ENCODE assay signal across 20 cellular contexts in the genomic region with DNA sequence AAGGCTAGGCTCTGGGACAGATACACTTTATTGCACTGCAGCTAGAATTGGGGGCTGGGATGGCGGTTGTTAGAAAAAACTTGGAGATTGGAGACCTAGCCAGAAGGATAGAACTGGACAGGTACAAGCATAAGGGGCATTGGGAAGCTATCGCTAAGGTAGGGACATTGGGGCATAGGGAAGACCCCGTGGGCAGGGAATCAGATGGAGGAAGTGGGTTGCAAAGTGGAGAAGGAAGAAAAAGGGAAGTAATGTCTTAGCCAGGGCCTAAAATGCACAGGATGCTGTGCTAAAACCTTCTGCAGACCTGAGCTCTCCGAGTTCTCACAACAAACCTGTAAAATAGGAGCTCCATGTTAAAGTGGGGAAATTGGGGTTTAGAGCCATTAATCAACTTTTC.
"Had no signal": no experiment of that assay in that cellular context is flagged by ENCODE, and none has a peak within 500 bp of the region (broad histone marks: within the 10 kb centered on the region; RNA-seq: fewer than 3 reads in every experiment).

No MANE protein-coding gene starts in this region.

- H3K27me3 Mint-ChIP-seq: activated B cell treated with CpG ODN at 0.5 μM for 24 hours; activated CD4-positive, alpha-beta memory T cell treated with anti-CD3 and anti-CD28 coated beads, Interleukin-2, amount 10 ng/mL, durations not matched to agents 7 days and 5 days; central memory CD8-positive, alpha-beta T cell; stimulated activated memory B cell treated with anti-CD40 and anti-IgM and Interleukin-4, amounts not matched to agents 10 μg/mL and 1 μg/mL and 100 μg/mL, for 72 hours had no signal

- H3K4me1 Mint-ChIP-seq: activated B cell treated with CpG ODN at 0.5 μM for 24 hours; activated CD4-positive, alpha-beta memory T cell treated with anti-CD3 and anti-CD28 coated beads, Interleukin-2, amount 10 ng/mL, durations not matched to agents 7 days and 5 days; activated CD8-positive, alpha-beta memory T cell treated with anti-CD3 and anti-CD28 coated beads, Interleukin-2, amount 10 ng/mL, durations not matched to agents 7 days and 5 days; activated T-helper 17 cell treated with anti-CD3 and anti-CD28 coated beads, Interleukin-2, amount 50 U/mL, for 72 hours; central memory CD8-positive, alpha-beta T cell; stimulated activated memory B cell treated with anti-CD40 and anti-IgM and Interleukin-4, amounts not matched to agents 10 μg/mL and 1 μg/mL and 100 μg/mL, for 72 hours had no signal

- DNase-seq: activated B cell treated with CpG ODN at 0.5 μM for 24 hours; activated CD4-positive, alpha-beta memory T cell treated with anti-CD3 and anti-CD28 coated beads, Interleukin-2, amount 10 ng/mL, durations not matched to agents 7 days and 5 days; activated CD4-positive, alpha-beta T cell treated with anti-CD3 and anti-CD28 coated beads for 48 hours; activated CD8-positive, alpha-beta memory T cell treated with anti-CD3 and anti-CD28 coated beads, Interleukin-2, amount 10 ng/mL, durations not matched to agents 7 days and 5 days; activated naive CD4-positive, alpha-beta T cell treated with Interleukin-2 at 50 U/mL for 16 hours; activated T-cell treated with anti-CD3 and anti-CD28 coated beads, Interleukin-2, amount 50 U/mL, for 1 hour; aorta; colonic mucosa; erythroblast; occipital lobe; spleen; stimulated activated CD4-positive, alpha-beta T cell treated with anti-CD3 and anti-CD28 coated beads, Interleukin-4, amount 100 ng/mL, for 4 hours; testis had no signal

- H3K4me3 ChIP-seq: colonic mucosa, sigmoid colon, spleen, testis, upper lobe of left lung had no signal

- H3K27me3 ChIP-seq: colonic mucosa, sigmoid colon, spleen, testis, upper lobe of left lung had no signal

- H3K36me3 ChIP-seq: colonic mucosa, sigmoid colon, spleen, upper lobe of left lung had no signal

- H3K27ac ChIP-seq: colonic mucosa, sigmoid colon, spleen, testis, upper lobe of left lung had no signal

- H3K4me1 ChIP-seq: colonic mucosa, sigmoid colon, spleen, testis, upper lobe of left lung had no signal

- H3K36me3 Mint-ChIP-seq: activated CD8-positive, alpha-beta memory T cell treated with anti-CD3 and anti-CD28 coated beads, Interleukin-2, amount 10 ng/mL, durations not matched to agents 7 days and 5 days; stimulated activated memory B cell treated with anti-CD40 and anti-IgM and Interleukin-4, amounts not matched to agents 10 μg/mL and 1 μg/mL and 100 μg/mL, for 72 hours had no signal

- H3K27ac Mint-ChIP-seq: activated B cell treated with CpG ODN at 0.5 μM for 24 hours; activated CD4-positive, alpha-beta memory T cell treated with anti-CD3 and anti-CD28 coated beads, Interleukin-2, amount 10 ng/mL, durations not matched to agents 7 days and 5 days; activated CD8-positive, alpha-beta memory T cell treated with anti-CD3 and anti-CD28 coated beads, Interleukin-2, amount 10 ng/mL, durations not matched to agents 7 days and 5 days; activated T-helper 17 cell treated with anti-CD3 and anti-CD28 coated beads, Interleukin-2, amount 50 U/mL, for 72 hours; stimulated activated memory B cell treated with anti-CD40 and anti-IgM and Interleukin-4, amounts not matched to agents 10 μg/mL and 1 μg/mL and 100 μg/mL, for 72 hours; T-helper 1 cell treated with Interleukin-12 subunit alpha and Interleukin-12 subunit beta and Interleukin-4 antibody, amounts not matched to agents 30 μg/mL and 1 μg/mL, for 36 hours had no signal

- ATAC-seq: activated CD8-positive, alpha-beta memory T cell treated with anti-CD3 and anti-CD28 coated beads, Interleukin-2, amount 10 ng/mL, durations not matched to agents 7 days and 5 days; activated T-helper 17 cell treated with anti-CD3 and anti-CD28 coated beads, Interleukin-2, amount 50 U/mL, for 72 hours; left lobe of liver; stimulated activated memory B cell treated with anti-CD40 and anti-IgM and Interleukin-4, amounts not matched to agents 10 μg/mL and 1 μg/mL and 100 μg/mL, for 72 hours had no signal

- H3K4me3 Mint-ChIP-seq: activated B cell treated with CpG ODN at 0.5 μM for 24 hours; activated CD4-positive, alpha-beta memory T cell treated with anti-CD3 and anti-CD28 coated beads, Interleukin-2, amount 10 ng/mL, durations not matched to agents 7 days and 5 days; activated CD8-positive, alpha-beta memory T cell treated with anti-CD3 and anti-CD28 coated beads, Interleukin-2, amount 10 ng/mL, durations not matched to agents 7 days and 5 days; activated T-helper 17 cell treated with anti-CD3 and anti-CD28 coated beads, Interleukin-2, amount 50 U/mL, for 72 hours; central memory CD8-positive, alpha-beta T cell; stimulated activated memory B cell treated with anti-CD40 and anti-IgM and Interleukin-4, amounts not matched to agents 10 μg/mL and 1 μg/mL and 100 μg/mL, for 72 hours; T-helper 1 cell treated with Interleukin-12 subunit alpha and Interleukin-12 subunit beta and Interleukin-4 antibody, amounts not matched to agents 30 μg/mL and 1 μg/mL, for 36 hours had no signal

- H3K9me3 Mint-ChIP-seq: activated B cell treated with CpG ODN at 0.5 μM for 24 hours; activated CD4-positive, alpha-beta memory T cell treated with anti-CD3 and anti-CD28 coated beads, Interleukin-2, amount 10 ng/mL, durations not matched to agents 7 days and 5 days; activated T-helper 17 cell treated with anti-CD3 and anti-CD28 coated beads, Interleukin-2, amount 50 U/mL, for 72 hours; central memory CD8-positive, alpha-beta T cell; stimulated activated memory B cell treated with anti-CD40 and anti-IgM and Interleukin-4, amounts not matched to agents 10 μg/mL and 1 μg/mL and 100 μg/mL, for 72 hours; T-helper 1 cell treated with Interleukin-12 subunit alpha and Interleukin-12 subunit beta and Interleukin-4 antibody, amounts not matched to agents 30 μg/mL and 1 μg/mL, for 36 hours had no signal

- H3K9me3 ChIP-seq: colonic mucosa, sigmoid colon, spleen, testis, upper lobe of left lung had no signal
